8 cellular contexts compared by ENCODE assay signal in the genomic region with DNA sequence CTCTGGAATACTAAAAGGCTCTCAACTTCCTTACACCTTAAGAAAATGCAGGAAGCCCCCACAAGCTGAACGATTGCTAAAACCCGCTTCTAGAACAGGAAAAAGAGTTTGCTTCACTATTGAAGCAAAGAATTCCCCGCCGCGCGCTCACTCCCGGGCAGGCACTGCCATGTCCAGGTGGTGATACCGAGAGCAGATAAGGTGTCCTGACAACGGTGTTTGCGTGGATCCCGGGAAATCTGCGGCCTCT. TPM values are rescaled to one million over a fixed set of nuclear protein-coding genes. Genes with fewer than 3 reads are reported as not detected.
DNase-seq lines count a peak whose midpoint lies in the region; ATAC-seq and TF ChIP-seq lines count a peak whose summit lies in the region.

No MANE protein-coding gene starts in this region.

- WGBS in heart left ventricle, 4 donors = 2 to 5% (median 3%) methylated on average over 8 to 12 of the region's 12 CpGs

- intact Hi-C loops in heart left ventricle (cut with DNase I) = loop anchor here in 5 of 10 donors (5.0 kb wide), 3 partner anchors 34 to 329 kb away; a partner anchor contains a TSS

- TF ChIP-seq POLR2A in heart left ventricle (IDR thresholded peaks at IDR 0.05) = no peak

- H3K27ac ChIP-seq in DOHH2 (ENCODE audit: low read depth, low read length) (no peak overlapping the region), heart left ventricle (peak overlapping the region; percentile 79 to 94 (median 91))

- H3K27me3 ChIP-seq in DOHH2 (ENCODE audit: control insufficient read depth, low read length) (peaks cover 84% of the 10 kb centered on the region), heart left ventricle (no peaks in the 10 kb centered on the region)

- H3K4me3 ChIP-seq in DOHH2 (ENCODE audit: low read length) = peak overlapping the region; percentile 89
- H3K4me3 ChIP-seq in heart left ventricle = peak overlapping the region; percentile 69 to 96 (median 84)
- H3K4me3 ChIP-seq in retinal pigment epithelial cell (ENCODE audit: low read length) = peak overlapping the region; percentile 67

- H3K4me2 ChIP-seq in DOHH2 (ENCODE audit: low read length) = peak overlapping the region; percentile 98

- no peak for DNase-seq in activated CD8-positive, alpha-beta T cell treated with anti-CD3 and anti-CD28 coated beads, Interleukin-2, amount 10 ng/mL, durations not matched to agents 7 days and 5 days
- DNase-seq in heart left ventricle = peak in 2 of 5 donors; percentile 28 to 34
- no peak for DNase-seq in retinal pigment epithelial cell (ENCODE audit: low read depth)
- no peak for DNase-seq in NCI-H187 treated with DMSO at 0.1 percent for 48 hours (lab: John Stamatoyannopoulos, UW)

- peak overlapping the region; percentile 70 for H3K4me3 Mint-ChIP-seq in activated CD8-positive, alpha-beta T cell treated with anti-CD3 and anti-CD28 coated beads, Interleukin-2, amount 10 ng/mL, durations not matched to agents 7 days and 5 days

- peaks cover 16% of the 10 kb centered on the region for H3F3A ChIP-seq in DOHH2 (ENCODE audit: control insufficient read depth, insufficient read depth)

- no peaks in the 10 kb centered on the region for H3K36me3 Mint-ChIP-seq in activated CD8-positive, alpha-beta T cell treated with anti-CD3 and anti-CD28 coated beads, Interleukin-2, amount 10 ng/mL, durations not matched to agents 7 days and 5 days (ENCODE audit: low read depth)

- no peaks in the 10 kb centered on the region for H3K79me2 ChIP-seq in DOHH2 (ENCODE audit: control insufficient read depth, low read length)

- ATAC-seq in HG02852 (IDR thresholded peaks at IDR 0.05; ENCODE audit: unreplicated experiment) (peak; percentile 2), heart left ventricle (peak in 2 of 4 donors; percentile 5), HG02981 (IDR thresholded peaks at IDR 0.05; ENCODE audit: unreplicated experiment) (no peak), GM21423 (IDR thresholded peaks at IDR 0.05; ENCODE audit: unreplicated experiment) (no peak)
- no peak for ATAC-seq in activated CD8-positive, alpha-beta T cell treated with anti-CD3 and anti-CD28 coated beads, Interleukin-2, amount 10 ng/mL, durations not matched to agents 7 days and 5 days

- H3K4me1 ChIP-seq in DOHH2 (ENCODE audit: control insufficient read depth, low read length) (peaks cover 35% of the 10 kb centered on the region), heart left ventricle (peaks cover 0 to 54% (median 17%) of the 10 kb centered on the region in 12 donors)

- H3K27ac Mint-ChIP-seq in activated CD8-positive, alpha-beta T cell treated with anti-CD3 and anti-CD28 coated beads, Interleukin-2, amount 10 ng/mL, durations not matched to agents 7 days and 5 days = no peak overlapping the region

- TF ChIP-seq CTCF in DOHH2 (IDR thresholded peaks at IDR 0.05; ENCODE audit: low read depth, low read length, poor library complexity, severe bottlenecking) (no peak), heart left ventricle (IDR thresholded peaks at IDR 0.05) (no peak), retinal pigment epithelial cell (conservative IDR thresholded peaks at IDR 0.05; ENCODE audit: low read depth, low read length) (no peak)

- no peaks in the 10 kb centered on the region for H3K9me2 ChIP-seq in DOHH2 (replicated peaks; ENCODE audit: control insufficient read depth, low read length)

- CTCF ChIA-PET in activated CD8-positive, alpha-beta T cell treated with anti-CD3 and anti-CD28 coated beads, Interleukin-2, amount 10 ng/mL, durations not matched to agents 7 days and 5 days (lab: Charles Lee) = interaction anchor here (1.0 to 3.4 kb wide), 5 partner anchors 19 to 39 kb away, joined by 3 to 19 read pairs (median 6); no protein-coding TSS in a partner anchor

- POLR2A ChIA-PET in activated CD8-positive, alpha-beta T cell treated with anti-CD3 and anti-CD28 coated beads, Interleukin-2, amount 10 ng/mL, durations not matched to agents 7 days and 5 days (lab: Charles Lee) = interaction anchor here (1.9 kb wide), 1 partner anchor 39 kb away, joined by 5 read pairs; no protein-coding TSS in a partner anchor

- no peaks in the 10 kb centered on the region for H4K20me1 ChIP-seq in DOHH2 (ENCODE audit: control insufficient read depth, insufficient read depth, low read depth, low read length)

- H3K9me3 ChIP-seq in DOHH2 (ENCODE audit: control insufficient read depth, insufficient read depth, low read length) = no peaks in the 10 kb centered on the region
- H3K9me3 ChIP-seq in heart left ventricle = no peaks in the 10 kb centered on the region

- no peaks in the 10 kb centered on the region for H3K9me3 Mint-ChIP-seq in activated CD8-positive, alpha-beta T cell treated with anti-CD3 and anti-CD28 coated beads, Interleukin-2, amount 10 ng/mL, durations not matched to agents 7 days and 5 days (ENCODE audit: insufficient read depth)

- H3K36me3 ChIP-seq in DOHH2 (ENCODE audit: control insufficient read depth, low read length) (no peaks in the 10 kb centered on the region), heart left ventricle (no peaks in the 10 kb centered on the region)

- H3K4me1 Mint-ChIP-seq in activated CD8-positive, alpha-beta T cell treated with anti-CD3 and anti-CD28 coated beads, Interleukin-2, amount 10 ng/mL, durations not matched to agents 7 days and 5 days (ENCODE audit: low read depth) = peaks cover 21% of the 10 kb centered on the region

- H3K27me3 Mint-ChIP-seq in activated CD8-positive, alpha-beta T cell treated with anti-CD3 and anti-CD28 coated beads, Interleukin-2, amount 10 ng/mL, durations not matched to agents 7 days and 5 days (ENCODE audit: low read depth) = peaks cover 57% of the 10 kb centered on the region

RNA-seq across cellular contexts. Expression of a gene that starts 1.1 kb away (rescaled TPM):
- 1 to 10 TPM; 2.5 to 3.7 TPM for total RNA-seq in activated CD8-positive, alpha-beta T cell treated with anti-CD3 and anti-CD28 coated beads, Interleukin-2, amount 10 ng/mL, durations not matched to agents 7 days and 5 days
- total RNA-seq in heart left ventricle = 100 to 1,000 TPM in 5 of 9 donors, 10 to 100 TPM in 4; 69.7 to 147 (median 102) TPM
- 10 to 100 TPM; 25.8 to 40.8 TPM for polyA plus RNA-seq in heart left ventricle

RNA-seq across cellular contexts. Expression of a gene that starts 22.0 kb away (rescaled TPM):
- 1 to 10 TPM; 9.1 TPM for total RNA-seq in activated CD8-positive, alpha-beta T cell treated with anti-CD3 and anti-CD28 coated beads, Interleukin-2, amount 10 ng/mL, durations not matched to agents 7 days and 5 days
- total RNA-seq in heart left ventricle = 10 to 100 TPM in 7 of 9 donors, 1 to 10 TPM in 2; 7.4 to 14.1 (median 11.3) TPM
- polyA plus RNA-seq in heart left ventricle = 1 to 10 TPM; 3.5 to 4.6 TPM

RNA-seq across cellular contexts. Expression of a gene that starts 58.4 kb away (rescaled TPM):
- total RNA-seq in activated CD8-positive, alpha-beta T cell treated with anti-CD3 and anti-CD28 coated beads, Interleukin-2, amount 10 ng/mL, durations not matched to agents 7 days and 5 days = 10 to 100 TPM; 30.1 to 30.3 TPM
- 10 to 100 TPM in 8 of 9 donors, 1 to 10 TPM in 1; 9.8 to 28.2 (median 15.2) TPM for total RNA-seq in heart left ventricle
- polyA plus RNA-seq in heart left ventricle = 10 to 100 TPM in 1 of 2 donors, 1 to 10 TPM in 1; 8.9 to 18.1 TPM

Comparison
In these comparisons a context has a peak if more than half of its experiments do, and no peak if none do; other contexts are left out.
1. RNA of a gene that starts 1.1 kb away (total RNA-seq): 69.7 to 147 TPM in heart left ventricle; 2.5 to 3.7 TPM in activated CD8-positive, alpha-beta T cell treated with anti-CD3 and anti-CD28 coated beads, Interleukin-2, amount 10 ng/mL, durations not matched to agents 7 days and 5 days; every median in the first group is over 10 times any median in the second.
2. Peak in every context shown above with its lines, with median percentiles within 50 percentile points of each other: H3K4me3 ChIP-seq.